In the genomic region with DNA sequence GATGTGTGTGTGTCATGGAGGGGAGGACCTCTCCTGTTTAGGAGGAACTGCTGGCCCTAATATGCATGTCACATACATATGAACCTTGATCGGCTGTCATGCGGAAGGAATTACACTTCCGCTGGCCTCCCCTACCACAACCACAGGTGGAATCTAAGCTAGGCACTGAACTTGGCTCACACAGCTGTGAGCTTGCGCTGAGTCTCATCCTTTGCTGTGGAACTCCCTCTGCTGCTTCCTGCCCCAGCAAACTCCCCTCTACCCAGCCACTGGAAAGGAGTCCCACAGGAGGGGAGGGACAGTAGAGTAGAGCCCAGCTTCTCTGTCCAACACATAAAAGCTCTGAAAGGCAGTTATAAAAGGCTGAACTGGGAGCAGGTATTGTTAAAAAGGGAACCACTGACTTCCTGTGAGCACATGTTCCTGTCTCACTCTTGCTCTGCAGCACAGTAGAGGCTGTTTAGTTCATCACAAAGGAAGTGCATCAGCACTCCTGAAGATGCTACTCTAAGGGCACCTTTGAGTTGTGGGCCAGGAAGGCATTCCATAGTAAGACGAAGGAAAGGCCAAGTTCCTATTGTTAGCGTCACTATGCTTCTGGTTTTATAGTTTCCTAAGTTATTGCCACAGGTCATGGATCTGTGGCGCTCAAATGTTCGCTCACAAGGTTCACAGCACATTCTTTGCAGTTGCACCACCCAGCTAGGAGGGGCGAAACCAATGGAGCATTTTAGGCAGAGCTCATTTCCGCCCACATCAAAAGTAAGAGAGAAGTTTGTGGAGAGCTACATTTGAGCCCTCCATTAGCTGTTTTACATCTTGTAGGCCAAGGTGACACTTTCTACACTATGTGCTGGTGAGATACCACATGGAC, we compare ENCODE assay signal across 1 cellular context.
TF ChIP-seq lines count a peak whose summit lies in the region.

No MANE protein-coding gene starts in this region.

TF ChIP-seq in GM12878, 131 proteins besides CTCF, POLR2A, EP300 and RAD21 (continued from another document and continues in another):
- TF ChIP-seq, protein P1, sequence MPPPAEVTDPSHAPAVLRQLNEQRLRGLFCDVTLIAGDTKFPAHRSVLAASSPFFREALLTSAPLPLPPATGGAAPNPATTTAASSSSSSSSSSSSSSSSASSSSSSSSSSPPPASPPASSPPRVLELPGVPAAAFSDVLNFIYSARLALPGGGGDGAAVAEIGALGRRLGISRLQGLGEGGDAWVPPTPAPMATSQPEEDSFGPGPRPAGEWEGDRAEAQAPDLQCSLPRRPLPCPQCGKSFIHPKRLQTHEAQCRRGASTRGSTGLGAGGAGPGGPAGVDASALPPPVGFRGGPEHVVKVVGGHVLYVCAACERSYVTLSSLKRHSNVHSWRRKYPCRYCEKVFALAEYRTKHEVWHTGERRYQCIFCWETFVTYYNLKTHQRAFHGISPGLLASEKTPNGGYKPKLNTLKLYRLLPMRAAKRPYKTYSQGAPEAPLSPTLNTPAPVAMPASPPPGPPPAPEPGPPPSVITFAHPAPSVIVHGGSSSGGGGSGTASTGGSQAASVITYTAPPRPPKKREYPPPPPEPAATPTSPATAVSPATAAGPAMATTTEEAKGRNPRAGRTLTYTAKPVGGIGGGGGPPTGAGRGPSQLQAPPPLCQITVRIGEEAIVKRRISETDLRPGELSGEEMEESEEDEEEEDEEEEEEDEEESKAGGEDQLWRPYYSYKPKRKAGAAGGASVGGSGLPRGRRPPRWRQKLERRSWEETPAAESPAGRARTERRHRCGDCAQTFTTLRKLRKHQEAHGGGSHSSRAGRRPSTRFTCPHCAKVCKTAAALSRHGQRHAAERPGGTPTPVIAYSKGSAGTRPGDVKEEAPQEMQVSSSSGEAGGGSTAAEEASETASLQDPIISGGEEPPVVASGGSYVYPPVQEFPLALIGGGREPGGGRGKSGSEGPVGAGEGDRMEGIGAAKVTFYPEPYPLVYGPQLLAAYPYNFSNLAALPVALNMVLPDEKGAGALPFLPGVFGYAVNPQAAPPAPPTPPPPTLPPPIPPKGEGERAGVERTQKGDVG (CRISPR knock-in tag; IDR thresholded peaks at IDR 0.05) = no peak
- TF ChIP-seq BRCA1 (IDR thresholded peaks at IDR 0.05; ENCODE audit: low read depth, low read length) (no peak), SUPT20H (IDR thresholded peaks at IDR 0.05; ENCODE audit: borderline replicate concordance, control insufficient read depth, low read depth, low read length) (no peak), SMARCA5 (IDR thresholded peaks at IDR 0.05) (peak; percentile 18; the same call in 1 of the 2 replicates), MYC (IDR thresholded peaks at IDR 0.05; ENCODE audit: insufficient read depth, insufficient read length, insufficient replicate concordance, low read length, severe bottlenecking) (peak; percentile 13), CHD4 (IDR thresholded peaks at IDR 0.05) (no peak), IRF4 (IDR thresholded peaks at IDR 0.05; ENCODE audit: low read depth, low read length) (peak; percentile 26; the same call in 1 of the 2 replicates), SPI1 (IDR thresholded peaks at IDR 0.05; ENCODE audit: borderline replicate concordance, insufficient read depth, low read depth, low read length) (peak; percentile 63), SRF (IDR thresholded peaks at IDR 0.05; ENCODE audit: low read depth in 2 of 2, low read length in 2 of 2) (0 out of 4 replicates have a peak, but pooled peaks of 1 of the 2 experiments have one; percentile 32), CBFB (IDR thresholded peaks at IDR 0.05; ENCODE audit: low read depth) (peak; percentile 82), SMAD5 (IDR thresholded peaks at IDR 0.05; ENCODE audit: low read depth) (peak; percentile 85), IKZF2 (IDR thresholded peaks at IDR 0.05) (peak; percentile 85 to 88), YY1 (IDR thresholded peaks at IDR 0.05; ENCODE audit: low read depth, low read length) (peak; percentile 83), MLLT1 (IDR thresholded peaks at IDR 0.05) (peak; percentile 85), SP1 (IDR thresholded peaks at IDR 0.05; ENCODE audit: low read depth, low read length) (no peak), FOXK2 (IDR thresholded peaks at IDR 0.05) (no peak), IKZF1 (conservative IDR thresholded peaks at IDR 0.05) (peak; percentile 92), RAD51 (IDR thresholded peaks at IDR 0.05) (peak; percentile 19; the same call in 1 of the 2 replicates), ZNF24 (IDR thresholded peaks at IDR 0.05) (no peak), ZNF274 (IDR thresholded peaks at IDR 0.05; ENCODE audit: insufficient read depth, insufficient read length) (no peak), TCF12 (IDR thresholded peaks at IDR 0.05; ENCODE audit: low read depth, low read length) (peak; percentile 69), MXI1 (IDR thresholded peaks at IDR 0.05; ENCODE audit: low read depth, low read length) (peak; percentile 72), STAT3 (IDR thresholded peaks at IDR 0.05; ENCODE audit: low read depth, low read length) (0 out of 2 replicates have a peak, but pooled peaks have one; percentile 74), ASH2L (IDR thresholded peaks at IDR 0.05; ENCODE audit: borderline replicate concordance, low read depth) (0 out of 2 replicates have a peak, but pooled peaks have one; percentile 87), PRDM15 (CRISPR knock-in tag; IDR thresholded peaks at IDR 0.05) (no peak), ZZZ3 (IDR thresholded peaks at IDR 0.05; ENCODE audit: control insufficient read depth, insufficient read length, low read depth) (no peak), ESRRA (IDR thresholded peaks at IDR 0.05; ENCODE audit: low read length) (0 out of 2 replicates have a peak, but pooled peaks have one; percentile 71), NRF1 (conservative IDR thresholded peaks at IDR 0.05; ENCODE audit: low read depth, low read length) (no peak), NR2C2 (IDR thresholded peaks at IDR 0.05; ENCODE audit: borderline replicate concordance, control insufficient read depth, insufficient read length, low read depth) (no peak), PKNOX1 (IDR thresholded peaks at IDR 0.05) (peak; percentile 72), TAF1 (IDR thresholded peaks at IDR 0.05; ENCODE audit: borderline replicate concordance, low read depth, low read length) (peak; percentile 44), TARDBP (IDR thresholded peaks at IDR 0.05; ENCODE audit: borderline replicate concordance) (no peak), GATAD2B (conservative IDR thresholded peaks at IDR 0.05; ENCODE audit: low read depth) (peak; percentile 65; the same call in 1 of the 2 replicates), JUNB (IDR thresholded peaks at IDR 0.05) (0 out of 2 replicates have a peak, but pooled peaks have one; percentile 4), JUND (IDR thresholded peaks at IDR 0.05; ENCODE audit: low read depth, low read length) (no peak), EED (IDR thresholded peaks at IDR 0.05; ENCODE audit: low read depth) (peak; percentile 91), MEF2B (IDR thresholded peaks at IDR 0.05; ENCODE audit: partially characterized antibody, poor library complexity, severe bottlenecking) (peak; percentile 71), CREB1 (IDR thresholded peaks at IDR 0.05; ENCODE audit: low read depth) (no peak), MEF2A (IDR thresholded peaks at IDR 0.05; ENCODE audit: insufficient read depth, low read depth, low read length) (0 out of 2 replicates have a peak, but pooled peaks have one; percentile 35), NFIC (IDR thresholded peaks at IDR 0.05; ENCODE audit: low read depth, low read length) (peak; percentile 92), MTA2 (IDR thresholded peaks at IDR 0.05; ENCODE audit: low read depth) (peak; percentile 71), BCL11A (IDR thresholded peaks at IDR 0.05; ENCODE audit: low read depth, low read length) (peak; percentile 42; the same call in 1 of the 2 replicates), SMAD1 (IDR thresholded peaks at IDR 0.05; ENCODE audit: low read depth, partially characterized antibody) (peak; percentile 46), DPF2 (IDR thresholded peaks at IDR 0.05) (peak; percentile 88)
- TF ChIP-seq, protein P2, sequence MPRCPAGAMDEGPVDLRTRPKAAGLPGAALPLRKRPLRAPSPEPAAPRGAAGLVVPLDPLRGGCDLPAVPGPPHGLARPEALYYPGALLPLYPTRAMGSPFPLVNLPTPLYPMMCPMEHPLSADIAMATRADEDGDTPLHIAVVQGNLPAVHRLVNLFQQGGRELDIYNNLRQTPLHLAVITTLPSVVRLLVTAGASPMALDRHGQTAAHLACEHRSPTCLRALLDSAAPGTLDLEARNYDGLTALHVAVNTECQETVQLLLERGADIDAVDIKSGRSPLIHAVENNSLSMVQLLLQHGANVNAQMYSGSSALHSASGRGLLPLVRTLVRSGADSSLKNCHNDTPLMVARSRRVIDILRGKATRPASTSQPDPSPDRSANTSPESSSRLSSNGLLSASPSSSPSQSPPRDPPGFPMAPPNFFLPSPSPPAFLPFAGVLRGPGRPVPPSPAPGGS (IDR thresholded peaks at IDR 0.05; ENCODE audit: borderline replicate concordance, insufficient read depth, low read depth, low read length, poor library complexity, severe bottlenecking) = peak; percentile 66
- TF ChIP-seq, protein P3, sequence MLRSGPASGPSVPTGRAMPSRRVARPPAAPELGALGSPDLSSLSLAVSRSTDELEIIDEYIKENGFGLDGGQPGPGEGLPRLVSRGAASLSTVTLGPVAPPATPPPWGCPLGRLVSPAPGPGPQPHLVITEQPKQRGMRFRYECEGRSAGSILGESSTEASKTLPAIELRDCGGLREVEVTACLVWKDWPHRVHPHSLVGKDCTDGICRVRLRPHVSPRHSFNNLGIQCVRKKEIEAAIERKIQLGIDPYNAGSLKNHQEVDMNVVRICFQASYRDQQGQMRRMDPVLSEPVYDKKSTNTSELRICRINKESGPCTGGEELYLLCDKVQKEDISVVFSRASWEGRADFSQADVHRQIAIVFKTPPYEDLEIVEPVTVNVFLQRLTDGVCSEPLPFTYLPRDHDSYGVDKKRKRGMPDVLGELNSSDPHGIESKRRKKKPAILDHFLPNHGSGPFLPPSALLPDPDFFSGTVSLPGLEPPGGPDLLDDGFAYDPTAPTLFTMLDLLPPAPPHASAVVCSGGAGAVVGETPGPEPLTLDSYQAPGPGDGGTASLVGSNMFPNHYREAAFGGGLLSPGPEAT (IDR thresholded peaks at IDR 0.05; ENCODE audit: low read depth) = peak; percentile 58; the same call in 1 of the 2 replicates
- TF ChIP-seq, protein P4, sequence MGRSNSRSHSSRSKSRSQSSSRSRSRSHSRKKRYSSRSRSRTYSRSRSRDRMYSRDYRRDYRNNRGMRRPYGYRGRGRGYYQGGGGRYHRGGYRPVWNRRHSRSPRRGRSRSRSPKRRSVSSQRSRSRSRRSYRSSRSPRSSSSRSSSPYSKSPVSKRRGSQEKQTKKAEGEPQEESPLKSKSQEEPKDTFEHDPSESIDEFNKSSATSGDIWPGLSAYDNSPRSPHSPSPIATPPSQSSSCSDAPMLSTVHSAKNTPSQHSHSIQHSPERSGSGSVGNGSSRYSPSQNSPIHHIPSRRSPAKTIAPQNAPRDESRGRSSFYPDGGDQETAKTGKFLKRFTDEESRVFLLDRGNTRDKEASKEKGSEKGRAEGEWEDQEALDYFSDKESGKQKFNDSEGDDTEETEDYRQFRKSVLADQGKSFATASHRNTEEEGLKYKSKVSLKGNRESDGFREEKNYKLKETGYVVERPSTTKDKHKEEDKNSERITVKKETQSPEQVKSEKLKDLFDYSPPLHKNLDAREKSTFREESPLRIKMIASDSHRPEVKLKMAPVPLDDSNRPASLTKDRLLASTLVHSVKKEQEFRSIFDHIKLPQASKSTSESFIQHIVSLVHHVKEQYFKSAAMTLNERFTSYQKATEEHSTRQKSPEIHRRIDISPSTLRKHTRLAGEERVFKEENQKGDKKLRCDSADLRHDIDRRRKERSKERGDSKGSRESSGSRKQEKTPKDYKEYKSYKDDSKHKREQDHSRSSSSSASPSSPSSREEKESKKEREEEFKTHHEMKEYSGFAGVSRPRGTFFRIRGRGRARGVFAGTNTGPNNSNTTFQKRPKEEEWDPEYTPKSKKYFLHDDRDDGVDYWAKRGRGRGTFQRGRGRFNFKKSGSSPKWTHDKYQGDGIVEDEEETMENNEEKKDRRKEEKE (IDR thresholded peaks at IDR 0.05) = no peak
